8 cellular contexts compared by ENCODE assay signal in genomic region chr1:121263807-121264244, GRCh38.
DNase-seq lines count a peak whose midpoint lies in the region; ATAC-seq, FAIRE-seq and TF ChIP-seq lines count a peak whose summit lies in the region.
"Not testable (repeated sequence)": the region's sequence is repeated elsewhere in the genome, so short reads cannot be mapped to it uniquely, and the experiment has no call there.

No MANE protein-coding gene starts in this region.

- not testable (repeated sequence) for H3K9me3 Mint-ChIP-seq in activated T-cell treated with anti-CD3 and anti-CD28 coated beads, Interleukin-2, amount 50 U/mL, for 4 hours

- intact Hi-C loops in pancreas (cut with DNase I), result not testable (repeated sequence)

- not testable (repeated sequence) for DNase-seq in DND-41; activated T-cell treated with anti-CD3 and anti-CD28 coated beads, Interleukin-2, amount 50 U/mL, for 4 hours; pancreas
- DNase-seq in fibroblast of lung (ENCODE audit: low read depth in 2 of 2), result peak; percentile 42 to 75

- not testable (repeated sequence) for H3K27ac ChIP-seq in DND-41 (ENCODE audit: low read length); fibroblast of lung (ENCODE audit: insufficient read depth, low read length); pancreas
- H3K27ac ChIP-seq in OCI-LY1 (ENCODE audit: low read depth, low read length, poor library complexity, severe bottlenecking), result peak overlapping the region; percentile 67

- not testable (repeated sequence) for H3K79me2 ChIP-seq in DND-41 (ENCODE audit: insufficient read depth, low read length); OCI-LY1 (ENCODE audit: insufficient read depth, low read length); fibroblast of lung (ENCODE audit: control insufficient read depth, insufficient read depth, low read length)

- peak; percentile 74 for ATAC-seq in DND-41 (ENCODE audit: insufficient read depth, low read depth)
- ATAC-seq in GM19351 (IDR thresholded peaks at IDR 0.05; ENCODE audit: unreplicated experiment), result peak; percentile 83
- ATAC-seq in HG02571 (IDR thresholded peaks at IDR 0.05; ENCODE audit: unreplicated experiment), result peak; percentile 66
- ATAC-seq in HG03280 (IDR thresholded peaks at IDR 0.05; ENCODE audit: unreplicated experiment), result peak; percentile 78
- ATAC-seq in activated T-cell treated with anti-CD3 and anti-CD28 coated beads, Interleukin-2, amount 50 U/mL, for 4 hours, result peak; percentile 88 to 90
- ATAC-seq in pancreas, result peak in 3 of 4 donors; percentile 35 to 65 (median 51)

- not testable (repeated sequence) for H3K4me2 ChIP-seq in DND-41 (ENCODE audit: insufficient read depth, low read length); fibroblast of lung (ENCODE audit: extremely low read depth, insufficient read depth, low read length)
- H3K4me2 ChIP-seq in OCI-LY1 (ENCODE audit: low read length), result peak overlapping the region; percentile 26; the same call in 1 of the 2 replicates

- H3K9ac ChIP-seq in DND-41 (ENCODE audit: low read depth, low read length); OCI-LY1 (ENCODE audit: low read length); fibroblast of lung (ENCODE audit: insufficient read depth, low read length): not testable (repeated sequence)

- not testable (repeated sequence) for H3K9me2 ChIP-seq in OCI-LY1 (ENCODE audit: low read depth, low read length)

- not testable (repeated sequence) for H4K20me1 ChIP-seq in DND-41 (ENCODE audit: insufficient read depth, low read length); OCI-LY1 (ENCODE audit: insufficient read depth, low read length); fibroblast of lung (ENCODE audit: control insufficient read depth, extremely low read depth, insufficient read depth, low read length)

- not testable (repeated sequence) for H3K36me3 Mint-ChIP-seq in activated T-cell treated with anti-CD3 and anti-CD28 coated beads, Interleukin-2, amount 50 U/mL, for 4 hours (ENCODE audit: insufficient read depth)

- WGBS in pancreas, 2 donors, result no CpG with 5 or more reads among the region's 1 CpG

- not testable (repeated sequence) for H3F3A ChIP-seq in OCI-LY1 (ENCODE audit: insufficient read depth, low read length)

- not testable (repeated sequence) for H3K9me3 ChIP-seq in DND-41 (ENCODE audit: insufficient read depth, low read length, severe bottlenecking); OCI-LY1 (ENCODE audit: low read length); fibroblast of lung (ENCODE audit: control insufficient read depth, insufficient read depth, low read depth, low read length); pancreas

- not testable (repeated sequence) for H3K27me3 ChIP-seq in DND-41 (ENCODE audit: insufficient read depth, low read length, poor library complexity); OCI-LY1 (ENCODE audit: insufficient read depth, low read length); fibroblast of lung (ENCODE audit: control insufficient read depth, insufficient read depth, low read length); pancreas

- not testable (repeated sequence) for H2AFZ ChIP-seq in DND-41 (ENCODE audit: low read depth, low read length); OCI-LY1 (ENCODE audit: low read length); fibroblast of lung (ENCODE audit: low read length)

- not testable (repeated sequence) for H3K27me3 Mint-ChIP-seq in activated T-cell treated with anti-CD3 and anti-CD28 coated beads, Interleukin-2, amount 50 U/mL, for 4 hours (ENCODE audit: low read depth)

- H3K4me1 ChIP-seq in DND-41 (ENCODE audit: insufficient read depth, low read length); OCI-LY1 (ENCODE audit: insufficient read depth, low read length, severe bottlenecking); fibroblast of lung (ENCODE audit: control insufficient read depth, extremely low read depth, insufficient read depth, low read length); pancreas: not testable (repeated sequence)

- not testable (repeated sequence) for FAIRE-seq in pancreas (lab: Jason Lieb, UNC)

- H3K4me3 ChIP-seq in DND-41 (ENCODE audit: low read depth in 1 of 2, low read length in 2 of 2); OCI-LY1 (ENCODE audit: low read depth, low read length, poor library complexity, severe bottlenecking); fibroblast of lung (replicated peaks in 1 of 4; ENCODE audit: control extremely low read depth in 1 of 4, insufficient read depth in 1 of 4, low read depth in 3 of 4, low read length in 4 of 4); pancreas: not testable (repeated sequence)

- H3K36me3 ChIP-seq in DND-41 (ENCODE audit: insufficient read depth, low read length); OCI-LY1 (ENCODE audit: insufficient read depth, low read length); fibroblast of lung (ENCODE audit: control insufficient read depth, insufficient read depth, low read length); pancreas: not testable (repeated sequence)

- TF ChIP-seq CTCF in DND-41 (IDR thresholded peaks at IDR 0.05; ENCODE audit: borderline replicate concordance, extremely low read depth, low read length, poor library complexity, severe bottlenecking); OCI-LY1 (IDR thresholded peaks at IDR 0.05; ENCODE audit: low read length); fibroblast of lung (conservative IDR thresholded peaks at IDR 0.05 in 1 of 2, IDR thresholded peaks at IDR 0.05 in 1 of 2; ENCODE audit: low read depth in 1 of 2, low read length in 2 of 2); pancreas (IDR thresholded peaks at IDR 0.05): not testable (repeated sequence)

- not testable (repeated sequence) for H3K4me1 Mint-ChIP-seq in activated T-cell treated with anti-CD3 and anti-CD28 coated beads, Interleukin-2, amount 50 U/mL, for 4 hours (ENCODE audit: low read depth)

- H3K4me3 Mint-ChIP-seq in activated T-cell treated with anti-CD3 and anti-CD28 coated beads, Interleukin-2, amount 50 U/mL, for 4 hours, result not testable (repeated sequence)
